ENCODE assay signal across 9 cellular contexts in the genomic region with DNA sequence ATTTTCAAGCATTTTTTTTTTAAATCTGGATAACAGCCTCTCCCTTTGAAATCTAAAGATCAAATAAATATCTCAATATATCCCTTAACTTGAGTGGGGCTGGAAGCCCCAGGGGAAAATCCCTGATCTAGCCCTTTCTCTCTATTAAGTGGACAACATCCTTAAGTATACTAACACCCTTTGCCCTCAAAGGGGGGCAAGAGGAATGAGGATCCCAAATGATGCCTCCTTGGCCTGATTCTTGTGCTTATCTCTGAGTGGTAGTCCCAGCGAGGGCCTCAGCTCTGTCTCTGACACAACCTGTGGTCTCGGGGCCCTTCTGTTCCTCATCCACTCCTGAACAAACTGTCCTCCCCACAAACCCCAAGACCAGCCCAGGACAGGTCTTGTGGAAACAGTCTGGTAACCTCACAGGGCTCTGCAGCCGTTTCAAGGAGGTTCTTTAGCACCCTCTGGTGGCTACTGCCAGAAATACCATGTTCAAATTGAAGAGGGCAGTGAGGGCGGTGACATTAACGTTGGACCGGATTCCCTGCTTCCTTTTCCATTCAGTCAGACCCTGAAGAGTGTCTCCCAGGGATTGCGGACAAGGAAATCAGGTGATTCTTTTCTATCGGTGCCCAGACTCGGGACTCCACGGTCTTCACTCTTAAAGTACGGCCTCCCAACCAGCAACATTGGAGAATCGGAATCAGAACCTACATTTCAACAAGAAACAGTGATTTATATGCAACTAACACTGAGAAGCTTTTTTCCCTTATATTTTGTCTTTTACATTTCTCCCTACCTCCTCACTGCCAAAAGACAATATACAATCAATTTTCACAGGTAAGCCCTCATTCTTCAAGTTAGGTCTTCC. TPM values are rescaled to one million over a fixed set of nuclear protein-coding genes. Genes with fewer than 3 reads are reported as not detected.
DNase-seq lines count a peak whose midpoint lies in the region; ATAC-seq and TF ChIP-seq lines count a peak whose summit lies in the region.
"Had no signal": no experiment of that assay in that cellular context is flagged by ENCODE, and none has a peak within 500 bp of the region (broad histone marks: within the 10 kb centered on the region; RNA-seq: fewer than 3 reads in every experiment).

No MANE protein-coding gene starts in this region.

- no peaks in the 10 kb centered on the region for H3K9me3 Mint-ChIP-seq in CD4-positive, alpha-beta T cell

- peaks cover 6% of the 10 kb centered on the region for H3K4me1 Mint-ChIP-seq in CD4-positive, alpha-beta T cell (ENCODE audit: low read depth)

- CTCF ChIA-PET in CD4-positive, alpha-beta T cell (lab: Charles Lee), result interaction anchor here (1.3 kb wide), 1 partner anchor 17 kb away, joined by 5 read pairs; no protein-coding TSS in a partner anchor

- peak; percentile 83 for TF ChIP-seq CTCF in CD4-positive, alpha-beta T cell (IDR thresholded peaks at IDR 0.05)
- peak; percentile 58 to 88 (median 80) for TF ChIP-seq CTCF in dorsolateral prefrontal cortex (IDR thresholded peaks at IDR 0.05 in 54 of 56, conservative IDR thresholded peaks at IDR 0.05 in 2 of 56; ENCODE audit: low read depth in 1 of 56, partially characterized antibody in 56 of 56)

- H3K4me3 ChIP-seq in dorsolateral prefrontal cortex, result peak overlapping the region in 45 of 59 donors; percentile 3 to 61 (median 37)
- H3K4me3 ChIP-seq: SK-N-MC had no signal

- no peaks in the 10 kb centered on the region for H3K36me3 Mint-ChIP-seq in CD4-positive, alpha-beta T cell (ENCODE audit: low read depth)

- H3K4me3 Mint-ChIP-seq in CD4-positive, alpha-beta T cell, result no peak overlapping the region

- H3K27me3 Mint-ChIP-seq in CD4-positive, alpha-beta T cell, result peaks cover 7% of the 10 kb centered on the region

- no peaks in the 10 kb centered on the region for H3K9me3 ChIP-seq in CD4-positive, alpha-beta T cell (ENCODE audit: control insufficient read depth, low read length)

- POLR2A ChIA-PET in CD4-positive, alpha-beta T cell (lab: Charles Lee), result no interaction called here

- ATAC-seq in CD4-positive, alpha-beta T cell (ENCODE audit: poor library complexity), result peak; percentile 72
- ATAC-seq in GM19395 (IDR thresholded peaks at IDR 0.05; ENCODE audit: unreplicated experiment) (peak; percentile 98), HG03442 (IDR thresholded peaks at IDR 0.05; ENCODE audit: unreplicated experiment) (peak; percentile 88)

- H3K27me3 ChIP-seq in CD4-positive, alpha-beta T cell (ENCODE audit: control insufficient read depth, insufficient read depth, low read length), result no peaks in the 10 kb centered on the region
- peaks cover 0 to 5% (median 0%) of the 10 kb centered on the region in 45 donors for H3K27me3 ChIP-seq in dorsolateral prefrontal cortex

- no peak overlapping the region for H3K27ac Mint-ChIP-seq in CD4-positive, alpha-beta T cell

- peak; percentile 15 to 51 (median 30) for DNase-seq in CD4-positive, alpha-beta T cell
- DNase-seq in NCI-H748 (lab: John Stamatoyannopoulos, UW; ENCODE audit: unreplicated experiment), result peak; percentile 74
- DNase-seq in activated CD4-positive, alpha-beta T cell treated with anti-CD3 and anti-CD28 coated beads, Interleukin-2, amount 50 U/mL, for 24 hours (ENCODE audit: low read depth in 1 of 2, low spot score in 1 of 2), result peak; percentile 19 to 51
- DNase-seq in dorsolateral prefrontal cortex, result peak in 8 of 10 donors; percentile 49 to 72 (median 62)
- peak; percentile 72 to 81 for DNase-seq in lung microvascular endothelial cell (ENCODE audit: low read depth in 2 of 2)
- peak; percentile 12 to 27 for DNase-seq in stimulated activated CD8-positive, alpha-beta memory T cell treated with anti-CD3 and anti-CD28 coated beads, Interleukin-2, amount 100 ng/mL, for 1 hour (ENCODE audit: low read depth in 2 of 2)

- intact Hi-C loops in CD4-positive, alpha-beta T cell (cut with DNase I, micrococcal nuclease), result no loop called here
- intact Hi-C loops in dorsolateral prefrontal cortex (cut with DNase I), result loop anchor here (2.0 to 5.0 kb wide), 3 partner anchors 79 to 236 kb away; no protein-coding TSS in a partner anchor

- H3K27ac ChIP-seq in CD4-positive, alpha-beta T cell (ENCODE audit: low read depth, low read length), result no peak overlapping the region
- peak overlapping the region in 8 of 59 donors; percentile 5 to 54 (median 24) for H3K27ac ChIP-seq in dorsolateral prefrontal cortex
- H3K27ac ChIP-seq: SK-N-MC had no signal

RNA-seq across cellular contexts. Expression of a gene that starts 13.0 kb away (rescaled TPM):
- total RNA-seq in CD4-positive, alpha-beta T cell, result not detected
- total RNA-seq in dorsolateral prefrontal cortex (1 to 10 TPM in 6 of 120 experiments, under 1 TPM in 18, not detected in 96; 0.39 to 5.0 (median 0.69) TPM), lung microvascular endothelial cell (not detected in 2 replicates)

Comparison
In these comparisons a context has a peak if more than half of its experiments do, and no peak if none do; other contexts are left out.
1. DNase-seq: peak in every context shown above with its lines; median percentile 76 in lung microvascular endothelial cell; 74 in NCI-H748; 62 in dorsolateral prefrontal cortex; 35 in activated CD4-positive, alpha-beta T cell treated with anti-CD3 and anti-CD28 coated beads, Interleukin-2, amount 50 U/mL, for 24 hours; 30 in CD4-positive, alpha-beta T cell; 20 in stimulated activated CD8-positive, alpha-beta memory T cell treated with anti-CD3 and anti-CD28 coated beads, Interleukin-2, amount 100 ng/mL, for 1 hour.
2. intact Hi-C loops: an anchor here in dorsolateral prefrontal cortex (2.0 to 5.0 kb wide); none called in CD4-positive, alpha-beta T cell.